1 cellular context compared by ENCODE assay signal in the genomic region with DNA sequence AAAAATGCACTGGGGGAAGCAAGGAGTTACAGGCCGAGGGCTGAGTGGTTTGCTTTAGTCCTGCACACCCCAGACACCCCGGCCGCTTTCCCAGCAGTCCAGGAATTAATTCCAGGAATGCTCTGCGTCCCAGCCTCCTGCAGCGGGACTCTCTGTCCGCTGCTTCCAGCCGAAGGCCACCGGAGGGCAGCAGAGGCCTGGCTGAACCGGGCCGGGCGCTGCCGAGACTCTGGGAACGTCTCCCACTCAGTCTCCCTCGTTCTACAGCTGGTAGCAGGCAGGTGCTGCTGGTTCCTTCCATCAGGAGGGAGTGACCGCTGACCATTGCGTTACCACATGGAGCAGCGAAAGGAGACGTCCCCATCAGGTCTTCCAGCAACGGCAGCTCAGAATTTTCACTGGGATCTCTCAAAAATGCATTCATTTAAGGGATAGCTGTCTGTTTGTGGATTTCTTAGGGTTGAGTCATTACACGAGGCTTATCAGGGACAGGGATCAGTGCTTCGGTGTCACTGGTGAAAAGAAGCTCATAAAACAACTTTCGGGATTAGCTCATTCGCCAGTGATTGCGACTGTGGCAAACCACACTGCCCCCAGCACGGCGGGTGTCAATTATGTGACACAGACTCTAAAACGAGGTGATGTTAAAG.
A peak's percentile ranks its signal among the peaks of the same experiment; 100 is the strongest.
TF ChIP-seq lines count a peak whose summit lies in the region.

No MANE protein-coding gene starts in this region.

TF ChIP-seq in K562, 482 proteins besides CTCF, POLR2A, EP300 and RAD21 (continued from another document and continues in another):
- TF ChIP-seq, protein P1, sequence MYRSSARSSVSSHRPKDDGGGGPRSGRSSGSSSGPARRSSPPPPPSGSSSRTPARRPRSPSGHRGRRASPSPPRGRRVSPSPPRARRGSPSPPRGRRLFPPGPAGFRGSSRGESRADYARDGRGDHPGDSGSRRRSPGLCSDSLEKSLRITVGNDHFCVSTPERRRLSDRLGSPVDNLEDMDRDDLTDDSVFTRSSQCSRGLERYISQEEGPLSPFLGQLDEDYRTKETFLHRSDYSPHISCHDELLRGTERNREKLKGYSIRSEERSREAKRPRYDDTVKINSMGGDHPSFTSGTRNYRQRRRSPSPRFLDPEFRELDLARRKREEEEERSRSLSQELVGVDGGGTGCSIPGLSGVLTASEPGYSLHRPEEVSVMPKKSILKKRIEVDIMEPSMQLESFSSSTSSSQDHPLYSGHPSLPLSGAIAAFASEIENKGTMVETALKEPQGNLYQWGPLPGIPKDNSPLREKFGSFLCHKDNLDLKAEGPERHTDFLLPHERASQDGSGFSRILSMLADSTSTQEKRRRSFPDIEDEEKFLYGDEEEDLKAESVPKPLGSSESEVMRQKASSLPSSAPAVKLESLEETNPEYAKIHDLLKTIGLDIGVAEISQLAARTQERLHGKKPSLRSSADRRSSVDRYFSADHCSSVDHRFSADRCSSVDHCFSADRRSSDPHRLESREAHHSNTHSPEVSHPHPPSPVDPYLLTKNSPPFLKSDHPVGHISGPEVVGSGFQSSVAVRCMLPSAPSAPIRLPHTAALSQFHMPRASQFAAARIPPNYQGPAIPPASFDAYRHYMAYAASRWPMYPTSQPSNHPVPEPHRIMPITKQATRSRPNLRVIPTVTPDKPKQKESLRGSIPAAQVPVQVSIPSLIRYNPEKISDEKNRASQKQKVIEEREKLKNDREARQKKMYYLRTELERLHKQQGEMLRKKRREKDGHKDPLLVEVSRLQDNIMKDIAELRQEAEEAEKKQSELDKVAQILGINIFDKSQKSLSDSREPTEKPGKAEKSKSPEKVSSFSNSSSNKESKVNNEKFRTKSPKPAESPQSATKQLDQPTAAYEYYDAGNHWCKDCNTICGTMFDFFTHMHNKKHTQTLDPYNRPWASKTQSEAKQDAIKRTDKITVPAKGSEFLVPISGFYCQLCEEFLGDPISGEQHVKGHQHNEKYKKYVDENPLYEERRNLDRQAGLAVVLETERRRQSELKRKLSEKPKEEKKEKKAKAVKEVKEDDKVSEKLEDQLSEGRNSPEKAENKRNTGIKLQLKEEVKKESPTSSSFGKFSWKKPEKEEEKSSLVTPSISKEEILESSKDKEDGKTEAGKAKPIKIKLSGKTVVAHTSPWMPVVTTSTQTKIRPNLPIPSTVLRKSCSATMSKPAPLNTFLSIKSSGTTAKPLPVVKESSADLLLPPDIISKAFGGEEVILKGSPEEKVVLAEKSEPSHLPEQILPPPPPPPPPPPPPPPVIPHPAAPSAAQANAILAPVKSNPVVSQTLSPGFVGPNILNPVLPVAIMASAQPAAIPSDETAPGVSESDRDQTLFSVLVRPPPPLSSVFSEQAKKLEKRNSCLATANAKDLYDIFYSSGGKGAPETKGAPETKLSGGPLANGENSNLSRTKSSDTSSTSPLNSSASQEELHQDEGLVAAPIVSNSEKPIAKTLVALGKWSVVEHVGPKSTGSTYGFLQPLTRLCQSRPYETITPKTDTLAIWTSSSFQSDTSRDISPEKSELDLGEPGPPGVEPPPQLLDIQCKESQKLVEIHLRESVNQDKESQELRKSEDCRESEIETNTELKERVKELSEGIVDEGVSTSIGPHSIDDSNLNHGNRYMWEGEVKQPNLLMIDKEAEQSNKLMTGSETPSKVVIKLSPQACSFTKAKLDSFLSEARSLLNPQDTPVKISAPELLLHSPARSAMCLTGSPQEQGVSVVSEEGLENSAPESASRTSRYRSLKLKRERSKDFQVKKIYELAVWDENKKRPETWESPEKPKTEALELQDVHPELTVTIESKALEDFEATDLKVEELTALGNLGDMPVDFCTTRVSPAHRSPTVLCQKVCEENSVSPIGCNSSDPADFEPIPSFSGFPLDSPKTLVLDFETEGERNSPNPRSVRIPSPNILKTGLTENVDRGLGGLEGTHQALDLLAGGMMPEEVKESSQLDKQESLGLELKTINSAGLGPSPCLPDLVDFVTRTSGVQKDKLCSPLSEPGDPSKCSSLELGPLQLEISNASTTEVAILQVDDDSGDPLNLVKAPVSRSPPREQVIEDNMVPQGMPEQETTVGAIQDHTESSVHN (IDR thresholded peaks at IDR 0.05; ENCODE audit: borderline replicate concordance in 1 of 2, low read depth in 1 of 2): 0 out of 4 replicates have a peak, but pooled peaks of 1 of the 2 experiments have one; percentile 55
- no peak for TF ChIP-seq E2F3 (CRISPR knock-in tag; IDR thresholded peaks at IDR 0.05)
- TF ChIP-seq NCOA6 (IDR thresholded peaks at IDR 0.05): no peak
- TF ChIP-seq FOSL1 (tag; conservative IDR thresholded peaks at IDR 0.05): peak; percentile 88
- TF ChIP-seq MED1 (CRISPR knock-in tag; IDR thresholded peaks at IDR 0.05; ENCODE audit: borderline replicate concordance): no peak
- TF ChIP-seq, protein P2, sequence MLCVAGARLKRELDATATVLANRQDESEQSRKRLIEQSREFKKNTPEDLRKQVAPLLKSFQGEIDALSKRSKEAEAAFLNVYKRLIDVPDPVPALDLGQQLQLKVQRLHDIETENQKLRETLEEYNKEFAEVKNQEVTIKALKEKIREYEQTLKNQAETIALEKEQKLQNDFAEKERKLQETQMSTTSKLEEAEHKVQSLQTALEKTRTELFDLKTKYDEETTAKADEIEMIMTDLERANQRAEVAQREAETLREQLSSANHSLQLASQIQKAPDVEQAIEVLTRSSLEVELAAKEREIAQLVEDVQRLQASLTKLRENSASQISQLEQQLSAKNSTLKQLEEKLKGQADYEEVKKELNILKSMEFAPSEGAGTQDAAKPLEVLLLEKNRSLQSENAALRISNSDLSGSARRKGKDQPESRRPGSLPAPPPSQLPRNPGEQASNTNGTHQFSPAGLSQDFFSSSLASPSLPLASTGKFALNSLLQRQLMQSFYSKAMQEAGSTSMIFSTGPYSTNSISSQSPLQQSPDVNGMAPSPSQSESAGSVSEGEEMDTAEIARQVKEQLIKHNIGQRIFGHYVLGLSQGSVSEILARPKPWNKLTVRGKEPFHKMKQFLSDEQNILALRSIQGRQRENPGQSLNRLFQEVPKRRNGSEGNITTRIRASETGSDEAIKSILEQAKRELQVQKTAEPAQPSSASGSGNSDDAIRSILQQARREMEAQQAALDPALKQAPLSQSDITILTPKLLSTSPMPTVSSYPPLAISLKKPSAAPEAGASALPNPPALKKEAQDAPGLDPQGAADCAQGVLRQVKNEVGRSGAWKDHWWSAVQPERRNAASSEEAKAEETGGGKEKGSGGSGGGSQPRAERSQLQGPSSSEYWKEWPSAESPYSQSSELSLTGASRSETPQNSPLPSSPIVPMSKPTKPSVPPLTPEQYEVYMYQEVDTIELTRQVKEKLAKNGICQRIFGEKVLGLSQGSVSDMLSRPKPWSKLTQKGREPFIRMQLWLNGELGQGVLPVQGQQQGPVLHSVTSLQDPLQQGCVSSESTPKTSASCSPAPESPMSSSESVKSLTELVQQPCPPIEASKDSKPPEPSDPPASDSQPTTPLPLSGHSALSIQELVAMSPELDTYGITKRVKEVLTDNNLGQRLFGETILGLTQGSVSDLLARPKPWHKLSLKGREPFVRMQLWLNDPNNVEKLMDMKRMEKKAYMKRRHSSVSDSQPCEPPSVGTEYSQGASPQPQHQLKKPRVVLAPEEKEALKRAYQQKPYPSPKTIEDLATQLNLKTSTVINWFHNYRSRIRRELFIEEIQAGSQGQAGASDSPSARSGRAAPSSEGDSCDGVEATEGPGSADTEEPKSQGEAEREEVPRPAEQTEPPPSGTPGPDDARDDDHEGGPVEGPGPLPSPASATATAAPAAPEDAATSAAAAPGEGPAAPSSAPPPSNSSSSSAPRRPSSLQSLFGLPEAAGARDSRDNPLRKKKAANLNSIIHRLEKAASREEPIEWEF (CRISPR knock-in tag; IDR thresholded peaks at IDR 0.05): no peak
- no peak for TF ChIP-seq ZNF121 (CRISPR knock-in tag; conservative IDR thresholded peaks at IDR 0.05)
- TF ChIP-seq MTA1 (IDR thresholded peaks at IDR 0.05; ENCODE audit: borderline replicate concordance): 0 out of 2 replicates have a peak, but pooled peaks have one; percentile 31
- TF ChIP-seq TCF3 (CRISPR knock-in tag; IDR thresholded peaks at IDR 0.05): no peak
- no peak for TF ChIP-seq WHSC1 (IDR thresholded peaks at IDR 0.05; ENCODE audit: low read length)
- no peak for TF ChIP-seq ZNF124 (CRISPR knock-in tag; IDR thresholded peaks at IDR 0.05)
- TF ChIP-seq NR1H2 (CRISPR knock-in tag; IDR thresholded peaks at IDR 0.05): no peak
- TF ChIP-seq ZFP30 (CRISPR knock-in tag; IDR thresholded peaks at IDR 0.05; ENCODE audit: borderline replicate concordance): no peak
- no peak for TF ChIP-seq ZNF239 (CRISPR knock-in tag; IDR thresholded peaks at IDR 0.05)
- no peak for TF ChIP-seq DDX20 (tag; IDR thresholded peaks at IDR 0.05; ENCODE audit: low read depth)
- TF ChIP-seq ZNF134 (CRISPR knock-in tag; conservative IDR thresholded peaks at IDR 0.05): no peak
- TF ChIP-seq NR3C1 (CRISPR knock-in tag; IDR thresholded peaks at IDR 0.05): no peak
- no peak for TF ChIP-seq PTBP1 (IDR thresholded peaks at IDR 0.05; ENCODE audit: low read depth, low read length)
- no peak for TF ChIP-seq ZNF133 (CRISPR knock-in tag; IDR thresholded peaks at IDR 0.05)
- no peak for TF ChIP-seq TEAD4 (IDR thresholded peaks at IDR 0.05; ENCODE audit: low read length)
- TF ChIP-seq TEAD4 (CRISPR knock-in tag; IDR thresholded peaks at IDR 0.05; ENCODE audit: borderline replicate concordance): no peak
- TF ChIP-seq HINFP (tag; conservative IDR thresholded peaks at IDR 0.05; ENCODE audit: low read depth): no peak
- no peak for TF ChIP-seq NFE2L1 (tag; IDR thresholded peaks at IDR 0.05; ENCODE audit: borderline replicate concordance, low read depth)
- TF ChIP-seq ZNF75A (CRISPR knock-in tag; IDR thresholded peaks at IDR 0.05): no peak
- TF ChIP-seq ZBTB8A (IDR thresholded peaks at IDR 0.05; ENCODE audit: partially characterized antibody): no peak
- TF ChIP-seq CEBPG (CRISPR knock-in tag; IDR thresholded peaks at IDR 0.05): 0 out of 2 replicates have a peak, but pooled peaks have one; percentile 35
- TF ChIP-seq CEBPG (tag; conservative IDR thresholded peaks at IDR 0.05 in 1 of 2, IDR thresholded peaks at IDR 0.05 in 1 of 2): peak; percentile 24 to 88; a peak in 2 of 4 replicates
- TF ChIP-seq ZNF592 (IDR thresholded peaks at IDR 0.05): no peak
- TF ChIP-seq XRCC3 (IDR thresholded peaks at IDR 0.05): no peak
- no peak for TF ChIP-seq FOXJ2 (tag; IDR thresholded peaks at IDR 0.05)
- TF ChIP-seq ZNF76 (CRISPR knock-in tag; IDR thresholded peaks at IDR 0.05; ENCODE audit: borderline replicate concordance): no peak
- TF ChIP-seq HDAC3 (IDR thresholded peaks at IDR 0.05; ENCODE audit: borderline replicate concordance, partially characterized antibody): no peak
- TF ChIP-seq MYC (IDR thresholded peaks at IDR 0.05; ENCODE audit: low read depth, low read length): no peak
- TF ChIP-seq MYC (CRISPR knock-in tag; IDR thresholded peaks at IDR 0.05; ENCODE audit: borderline replicate concordance, low read depth): no peak
- TF ChIP-seq GATAD2A (IDR thresholded peaks at IDR 0.05): no peak
- TF ChIP-seq TFAP4 (CRISPR knock-in tag; IDR thresholded peaks at IDR 0.05; ENCODE audit: borderline replicate concordance): peak; percentile 83
- TF ChIP-seq PRPF4 (IDR thresholded peaks at IDR 0.05; ENCODE audit: insufficient read depth, low read depth, low read length, poor library complexity, severe bottlenecking): no peak
- TF ChIP-seq ZNF717 (CRISPR knock-in tag; IDR thresholded peaks at IDR 0.05): no peak
- TF ChIP-seq ZNF436 (CRISPR knock-in tag; IDR thresholded peaks at IDR 0.05): no peak
- no peak for TF ChIP-seq PHF20 (IDR thresholded peaks at IDR 0.05; ENCODE audit: partially characterized antibody)
- no peak for TF ChIP-seq PHB (CRISPR knock-in tag; IDR thresholded peaks at IDR 0.05)
- TF ChIP-seq ZNF146 (CRISPR knock-in tag; IDR thresholded peaks at IDR 0.05; ENCODE audit: unreplicated experiment): no peak
- TF ChIP-seq NFXL1 (CRISPR knock-in tag; IDR thresholded peaks at IDR 0.05): no peak
- 0 out of 2 replicates have a peak, but pooled peaks have one; percentile 27 for TF ChIP-seq ESRRA (IDR thresholded peaks at IDR 0.05; ENCODE audit: borderline replicate concordance, low read depth)
